ENCODE assay signal across 1 cellular context in the genomic region with DNA sequence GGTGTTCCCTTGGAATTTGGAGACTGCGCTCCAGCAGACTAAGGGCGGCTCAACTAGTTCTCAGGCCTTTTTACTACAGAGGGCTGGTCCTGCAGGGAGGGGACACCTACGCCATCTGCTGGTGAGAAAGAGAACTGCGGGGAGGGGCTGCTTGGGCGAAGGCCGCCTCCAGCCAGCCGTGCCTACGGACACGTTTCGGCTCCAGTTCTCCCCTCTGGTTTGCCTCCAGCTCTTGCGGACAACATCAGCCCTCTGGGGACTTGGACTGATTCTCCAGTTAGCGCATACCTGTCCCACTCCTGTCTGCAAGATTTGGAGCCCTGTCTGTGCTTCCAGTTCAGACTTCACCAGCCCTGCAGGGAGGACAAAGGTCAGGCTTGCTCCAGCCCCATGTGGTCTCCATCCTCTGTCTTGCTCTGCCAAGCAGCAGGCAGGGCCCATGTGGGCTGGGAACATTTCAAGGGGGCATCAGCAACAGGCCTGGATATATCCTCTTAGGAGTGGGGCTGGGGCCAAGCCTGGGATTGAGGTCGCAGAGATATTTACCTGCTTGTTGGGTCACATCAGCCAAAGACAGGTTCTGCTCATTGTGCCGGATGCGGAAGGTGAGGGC.
TF ChIP-seq lines count a peak whose summit lies in the region.

No MANE protein-coding gene starts in this region.

TF ChIP-seq in SK-N-SH, 30 proteins besides CTCF, POLR2A, EP300 and RAD21:
- TF ChIP-seq TCF12 (IDR thresholded peaks at IDR 0.05), result no peak
- no peak for TF ChIP-seq RFX5 (IDR thresholded peaks at IDR 0.05; ENCODE audit: low read length)
- TF ChIP-seq CHD2 (IDR thresholded peaks at IDR 0.05; ENCODE audit: low read length, partially characterized antibody), result peak; percentile 23
- TF ChIP-seq GATA2 (CRISPR knock-in tag; IDR thresholded peaks at IDR 0.05), result no peak
- TF ChIP-seq SMC3 (IDR thresholded peaks at IDR 0.05; ENCODE audit: low read depth, low read length), result peak; percentile 86
TF ChIP-seq in SK-N-SH: peak in this region for 2.
